29 cellular contexts compared by ENCODE assay signal in the genomic region with DNA sequence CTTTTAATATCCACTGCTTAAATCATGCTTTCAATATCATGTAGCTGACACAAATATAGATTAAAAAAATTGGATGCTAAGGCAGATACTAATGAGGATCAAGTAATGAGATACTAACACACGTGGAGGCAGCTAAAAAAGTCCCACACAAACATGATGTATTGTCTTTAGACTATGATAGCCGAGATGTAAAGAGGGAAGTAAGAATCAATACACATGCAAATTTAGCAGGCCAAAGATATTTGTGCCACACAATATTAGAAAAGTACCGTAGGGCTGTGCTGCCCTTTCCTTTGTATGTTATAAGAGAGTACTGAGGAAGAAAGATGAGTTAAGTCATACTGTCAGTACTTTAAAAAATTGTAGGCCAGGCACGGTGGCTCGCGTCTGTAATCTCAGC. TPM values are rescaled to one million over a fixed set of nuclear protein-coding genes. Genes with fewer than 3 reads are reported as not detected.
"Had no signal": no experiment of that assay in that cellular context is flagged by ENCODE, and none has a peak within 500 bp of the region (broad histone marks: within the 10 kb centered on the region; RNA-seq: fewer than 3 reads in every experiment).

No MANE protein-coding gene starts in this region.

- ATAC-seq: effector memory CD8-positive, alpha-beta T cell; esophagus mucosa; pancreas; right lobe of liver; T-cell had no signal

- DNase-seq: activated CD4-positive, alpha-beta T cell treated with anti-CD3 and anti-CD28 coated beads for 1 hour; activated CD8-positive, alpha-beta memory T cell treated with anti-CD3 and anti-CD28 coated beads for 24 hours; activated CD8-positive, alpha-beta memory T cell treated with anti-CD3 and anti-CD28 coated beads, Interleukin-2, amount 50 U/mL, for 4 hours; activated naive CD4-positive, alpha-beta T cell treated with anti-CD3 and anti-CD28 coated beads for 36 hours; activated naive CD8-positive, alpha-beta T cell treated with anti-CD3 and anti-CD28 coated beads, Interleukin-2, amount 10 ng/mL, durations not matched to agents 7 days and 5 days; activated T-cell treated with anti-CD3 and anti-CD28 coated beads, Interleukin-2, amount 50 U/mL, for 48 hours; amygdala; colonic mucosa; dorsolateral prefrontal cortex; effector memory CD8-positive, alpha-beta T cell; foreskin melanocyte; hypothalamus; mesenchymal stem cell; nephron progenitor cell; pancreas; right lobe of liver; stimulated activated CD4-positive, alpha-beta T cell treated with anti-CD3 and anti-CD28 coated beads, Interleukin-2, amount 100 ng/mL, for 24 hours; stimulated activated naive CD4-positive, alpha-beta T cell; T-cell; upper lobe of left lung had no signal

- H3K9me3 ChIP-seq: colonic mucosa, pancreas, right lobe of liver, thoracic aorta, upper lobe of left lung had no signal

- H3K27ac ChIP-seq: colonic mucosa, dorsolateral prefrontal cortex, pancreas, right lobe of liver, skin epidermis, thoracic aorta, upper lobe of left lung, VCaP had no signal

- H3K4me1 Mint-ChIP-seq: activated naive CD8-positive, alpha-beta T cell treated with anti-CD3 and anti-CD28 coated beads, Interleukin-2, amount 10 ng/mL, durations not matched to agents 7 days and 5 days; nephron progenitor cell; T-cell had no signal

- H3K4me3 ChIP-seq: colonic mucosa, dorsolateral prefrontal cortex, pancreas, right lobe of liver, skin epidermis, thoracic aorta, upper lobe of left lung had no signal

- H3K27me3 ChIP-seq: colonic mucosa, dorsolateral prefrontal cortex, pancreas, right lobe of liver, upper lobe of left lung had no signal

- H3K36me3 Mint-ChIP-seq: activated naive CD8-positive, alpha-beta T cell treated with anti-CD3 and anti-CD28 coated beads, Interleukin-2, amount 10 ng/mL, durations not matched to agents 7 days and 5 days had no signal

- H3K27me3 Mint-ChIP-seq: activated naive CD8-positive, alpha-beta T cell treated with anti-CD3 and anti-CD28 coated beads, Interleukin-2, amount 10 ng/mL, durations not matched to agents 7 days and 5 days; effector memory CD8-positive, alpha-beta T cell; T-cell had no signal

- H3K27ac Mint-ChIP-seq: activated naive CD4-positive, alpha-beta T cell treated with anti-CD3 and anti-CD28 coated beads for 36 hours; activated naive CD8-positive, alpha-beta T cell treated with anti-CD3 and anti-CD28 coated beads, Interleukin-2, amount 10 ng/mL, durations not matched to agents 7 days and 5 days; effector memory CD8-positive, alpha-beta T cell; T-cell; T-helper 2 cell treated with Interferon-gamma antibody and Interleukin-4, amounts not matched to agents 5 μg/mL and 100 μg/mL, for 36 hours had no signal

- H3K9me3 Mint-ChIP-seq: activated naive CD4-positive, alpha-beta T cell treated with anti-CD3 and anti-CD28 coated beads for 36 hours; activated naive CD8-positive, alpha-beta T cell treated with anti-CD3 and anti-CD28 coated beads, Interleukin-2, amount 10 ng/mL, durations not matched to agents 7 days and 5 days; effector memory CD8-positive, alpha-beta T cell; nephron progenitor cell; T-cell; T-helper 2 cell treated with Interferon-gamma antibody and Interleukin-4, amounts not matched to agents 5 μg/mL and 100 μg/mL, for 36 hours had no signal

- H3K36me3 ChIP-seq: colonic mucosa had no signal

- H3K4me1 ChIP-seq: right lobe of liver had no signal

- FAIRE-seq: bronchial epithelial cell, endothelial cell of umbilical vein, islet of Langerhans, pancreas had no signal

- H3K4me3 Mint-ChIP-seq: activated naive CD4-positive, alpha-beta T cell treated with anti-CD3 and anti-CD28 coated beads for 36 hours; activated naive CD8-positive, alpha-beta T cell treated with anti-CD3 and anti-CD28 coated beads, Interleukin-2, amount 10 ng/mL, durations not matched to agents 7 days and 5 days; effector memory CD8-positive, alpha-beta T cell; nephron progenitor cell; T-cell; T-helper 2 cell treated with Interferon-gamma antibody and Interleukin-4, amounts not matched to agents 5 μg/mL and 100 μg/mL, for 36 hours had no signal

RNA-seq across cellular contexts. Expression of a gene that starts 51.4 kb away (rescaled TPM):
- total RNA-seq: activated naive CD4-positive, alpha-beta T cell treated with anti-CD3 and anti-CD28 coated beads for 36 hours; activated naive CD8-positive, alpha-beta T cell treated with anti-CD3 and anti-CD28 coated beads, Interleukin-2, amount 10 ng/mL, durations not matched to agents 7 days and 5 days; bronchial epithelial cell; endothelial cell of umbilical vein; mononuclear cell; right lobe of liver had no signal
- polyA plus RNA-seq: endothelial cell of umbilical vein had no signal
